9 cellular contexts compared by ENCODE assay signal in the genomic region with DNA sequence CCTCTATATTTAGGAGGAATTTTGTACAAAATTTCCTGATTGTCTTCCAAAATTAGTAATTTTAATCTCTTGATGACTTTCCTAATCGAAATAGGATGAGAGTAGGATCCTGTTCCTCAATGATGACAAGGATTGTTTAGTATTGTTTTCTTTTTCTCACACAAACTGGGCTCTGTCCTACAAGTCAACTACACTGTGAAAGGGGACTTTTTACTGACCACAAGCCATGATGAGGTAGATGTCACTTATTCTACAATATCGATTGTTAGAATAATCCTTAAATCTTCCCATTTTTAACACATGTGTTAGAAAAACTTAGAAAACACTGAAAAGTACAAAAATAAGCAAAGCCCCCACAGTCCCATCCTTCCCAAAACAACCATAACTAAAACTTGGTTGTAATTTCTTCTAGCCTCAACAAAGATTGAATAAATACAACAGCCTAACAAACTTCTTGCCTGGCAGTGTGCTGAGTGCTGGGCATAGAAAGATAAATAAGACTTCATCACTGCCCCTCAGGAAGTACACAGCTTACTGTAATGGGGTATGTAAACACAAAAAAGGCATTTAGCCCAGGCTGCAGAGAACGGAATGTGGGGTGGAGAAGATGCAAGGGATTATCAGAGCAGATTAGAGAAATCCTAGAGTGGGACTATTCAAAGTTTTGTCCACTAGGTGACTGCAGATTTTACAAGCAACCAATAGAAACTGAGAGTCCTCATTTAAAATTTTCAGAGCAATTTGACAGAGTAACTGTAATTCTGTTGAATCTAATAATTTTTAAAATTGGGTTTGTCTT. TPM values are rescaled to one million over a fixed set of nuclear protein-coding genes. Genes with fewer than 3 reads are reported as not detected.
DNase-seq lines count a peak whose midpoint lies in the region; ATAC-seq and FAIRE-seq lines count a peak whose summit lies in the region.
"Had no signal": no experiment of that assay in that cellular context is flagged by ENCODE, and none has a peak within 500 bp of the region (broad histone marks: within the 10 kb centered on the region; RNA-seq: fewer than 3 reads in every experiment).

No MANE protein-coding gene starts in this region.

- no peak overlapping the region for H3K9ac ChIP-seq in skeletal muscle tissue (ENCODE audit: low read depth in 1 of 3, low read length in 3 of 3)

- FAIRE-seq in GM18507 (lab: Jason Lieb, UNC), result peak; percentile 41

- no peaks in the 10 kb centered on the region for H3K36me3 ChIP-seq in skeletal muscle tissue (ENCODE audit: control insufficient read depth in 3 of 3, insufficient read depth in 3 of 3, low read length in 3 of 3)
- H3K36me3 ChIP-seq: neutrophil had no signal

- H3K27me3 ChIP-seq in skeletal muscle tissue (ENCODE audit: control insufficient read depth in 3 of 3, insufficient read depth in 3 of 3, low read length in 3 of 3), result no peaks in the 10 kb centered on the region
- H3K27me3 ChIP-seq: neutrophil had no signal

- H3K4me1 ChIP-seq in skeletal muscle tissue (ENCODE audit: control insufficient read depth in 3 of 3, insufficient read depth in 3 of 3, low read length in 3 of 3), result peaks cover 8 to 10% (median 8%) of the 10 kb centered on the region in 3 donors

- H3K9me3 ChIP-seq in skeletal muscle tissue (ENCODE audit: control insufficient read depth in 3 of 3, low read length in 3 of 3), result no peaks in the 10 kb centered on the region
- H3K9me3 ChIP-seq: neutrophil had no signal

- ATAC-seq in GM19324 (IDR thresholded peaks at IDR 0.05; ENCODE audit: low FRiP score, unreplicated experiment), result no peak

- peak overlapping the region in 1 of 3 donors; percentile 69 for H3K4me3 ChIP-seq in skeletal muscle tissue (ENCODE audit: low read length in 3 of 3)

- H3K27ac ChIP-seq in epithelial cell of prostate (peak overlapping the region; percentile 98), skeletal muscle tissue (ENCODE audit: low read depth, low read length) (peak overlapping the region; percentile 5)
- H3K27ac ChIP-seq: neutrophil had no signal

- DNase-seq in GM18507 (ENCODE audit: extremely low spot score, insufficient read length, low read depth), result no peak
- peak; percentile 53 for DNase-seq in NCI-H226
- no peak for DNase-seq in epithelial cell of prostate (ENCODE audit: low read depth, low spot score)
- DNase-seq in GOT3 (lab: John Stamatoyannopoulos, UW), result no peak
- DNase-seq in DMS153 treated with DMSO at 0.1 percent for 48 hours (lab: John Stamatoyannopoulos, UW; ENCODE audit: unreplicated experiment), result no peak
- DNase-seq in NCI-H526 treated with DMSO at 0.1 percent for 48 hours (lab: John Stamatoyannopoulos, UW), result no peak

RNA-seq across cellular contexts. Expression of gene TSC22D2, which starts 35.6 kb away (rescaled TPM):
- total RNA-seq in skeletal muscle tissue, result 12.0 TPM
